ENCODE assay signal across 13 cellular contexts in genomic region chr5:65478336-65478735, GRCh38. TPM values are rescaled to one million over a fixed set of nuclear protein-coding genes. Genes with fewer than 3 reads are reported as not detected.
DNase-seq lines count a peak whose midpoint lies in the region; TF ChIP-seq lines count a peak whose summit lies in the region.
"Had no signal": no experiment of that assay in that cellular context is flagged by ENCODE, and none has a peak within 500 bp of the region (broad histone marks: within the 10 kb centered on the region; RNA-seq: fewer than 3 reads in every experiment).

No MANE protein-coding gene starts in this region.

- H2AFZ ChIP-seq in GM23248 (no peak overlapping the region), smooth muscle cell (ENCODE audit: low read depth) (peak overlapping the region; percentile 77)
- H2AFZ ChIP-seq: PC-9 had no signal

- in situ Hi-C loops in GM23248 (cut with MboI), result loop anchor here (25.0 kb wide), 1 partner anchor 841 kb away; no protein-coding TSS in a partner anchor

- H3F3A ChIP-seq in GM23248 (ENCODE audit: insufficient read depth), result peaks cover 40% of the 10 kb centered on the region
- H3F3A ChIP-seq in smooth muscle cell (ENCODE audit: low read depth), result peaks cover 6% of the 10 kb centered on the region

- no peaks in the 10 kb centered on the region for H3K9me2 ChIP-seq in GM23248 (ENCODE audit: insufficient read depth)

- H3K4me1 Mint-ChIP-seq in activated T-helper 2 cell treated with anti-CD3 and anti-CD28 coated beads, Interferon-gamma antibody, Interleukin-2, Interleukin-4, amounts not matched to agents 10 μg/mL and 5 μg/mL and 100 μg/mL, durations not matched to agents 14 hours and 24 hours and 36 hours (ENCODE audit: low read depth), result peaks cover 21% of the 10 kb centered on the region

- no peaks in the 10 kb centered on the region for H3K9me3 Mint-ChIP-seq in activated T-helper 2 cell treated with anti-CD3 and anti-CD28 coated beads, Interferon-gamma antibody, Interleukin-2, Interleukin-4, amounts not matched to agents 10 μg/mL and 5 μg/mL and 100 μg/mL, durations not matched to agents 14 hours and 24 hours and 36 hours

- no peak for DNase-seq in GM23248
- DNase-seq in amniotic epithelial cell (ENCODE audit: low read depth), result peak; percentile 21
- DNase-seq in iris pigment epithelial cell (ENCODE audit: low read depth), result peak; percentile 44
- no peak for DNase-seq in smooth muscle cell (lab: John Stamatoyannopoulos, UW; ENCODE audit: unreplicated experiment)
- DNase-seq in NCI-H748 treated with DMSO at 0.1 percent for 48 hours (lab: John Stamatoyannopoulos, UW), result no peak
- no peak for DNase-seq in cerebellum (ENCODE audit: low spot score)
- DNase-seq in activated T-helper 2 cell treated with anti-CD3 and anti-CD28 coated beads, Interferon-gamma antibody, Interleukin-2, Interleukin-4, amounts not matched to agents 10 μg/mL and 5 μg/mL and 100 μg/mL, durations not matched to agents 14 hours and 24 hours and 36 hours (ENCODE audit: low spot score), result no peak
- DNase-seq: C1 segment of cervical spinal cord; NCI-H1436 treated with DMSO at 0.1 percent for 48 hours; NCI-H2227 treated with DMSO at 0.1 percent for 48 hours; NCI-H524 treated with DMSO at 0.1 percent for 48 hours; NK-92 treated with Interleukin-12 subunit alpha and Interleukin-12 subunit beta, amount 100 ng/mL, for 24 hours; PC-9 had no signal

- H3K79me2 ChIP-seq in GM23248 (ENCODE audit: insufficient read depth) (peaks cover 82% of the 10 kb centered on the region), smooth muscle cell (ENCODE audit: low read depth) (peaks cover 67% of the 10 kb centered on the region)

- no peaks in the 10 kb centered on the region for H3K36me3 Mint-ChIP-seq in activated T-helper 2 cell treated with anti-CD3 and anti-CD28 coated beads, Interferon-gamma antibody, Interleukin-2, Interleukin-4, amounts not matched to agents 10 μg/mL and 5 μg/mL and 100 μg/mL, durations not matched to agents 14 hours and 24 hours and 36 hours (ENCODE audit: low read depth)

- H3K27me3 Mint-ChIP-seq in activated T-helper 2 cell treated with anti-CD3 and anti-CD28 coated beads, Interferon-gamma antibody, Interleukin-2, Interleukin-4, amounts not matched to agents 10 μg/mL and 5 μg/mL and 100 μg/mL, durations not matched to agents 14 hours and 24 hours and 36 hours (ENCODE audit: low read depth), result peaks cover 6% of the 10 kb centered on the region

- intact Hi-C loops in activated T-helper 2 cell treated with anti-CD3 and anti-CD28 coated beads, Interferon-gamma antibody, Interleukin-2, Interleukin-4, amounts not matched to agents 10 μg/mL and 5 μg/mL and 100 μg/mL, durations not matched to agents 14 hours and 24 hours and 36 hours (cut with micrococcal nuclease), result no loop called here

- H3K36me3 ChIP-seq in GM23248 (ENCODE audit: low read depth) (peaks cover 4% of the 10 kb centered on the region; the same call in 1 of the 2 replicates), smooth muscle cell (ENCODE audit: low read depth) (no peaks in the 10 kb centered on the region)

- no peaks in the 10 kb centered on the region for H3K9me3 ChIP-seq in GM23248 (ENCODE audit: low read depth)
- no peaks in the 10 kb centered on the region for H3K9me3 ChIP-seq in smooth muscle cell (replicated peaks; ENCODE audit: low read depth)

- no peak overlapping the region for H3K27ac Mint-ChIP-seq in activated T-helper 2 cell treated with anti-CD3 and anti-CD28 coated beads, Interferon-gamma antibody, Interleukin-2, Interleukin-4, amounts not matched to agents 10 μg/mL and 5 μg/mL and 100 μg/mL, durations not matched to agents 14 hours and 24 hours and 36 hours

- H3K27me3 ChIP-seq in GM23248 (replicated peaks; ENCODE audit: insufficient read depth) (no peaks in the 10 kb centered on the region), smooth muscle cell (ENCODE audit: low read depth) (no peaks in the 10 kb centered on the region)

- H3K4me2 ChIP-seq in GM23248 (ENCODE audit: unreplicated experiment) (peak overlapping the region; percentile 100), smooth muscle cell (peak overlapping the region; percentile 93)
- H3K4me2 ChIP-seq: PC-9 had no signal

- H4K20me1 ChIP-seq in GM23248 (ENCODE audit: insufficient read depth), result no peaks in the 10 kb centered on the region
- peaks cover 11% of the 10 kb centered on the region for H4K20me1 ChIP-seq in smooth muscle cell (ENCODE audit: low read depth)

- H3K4me3 ChIP-seq in GM23248, result peak overlapping the region; percentile 99
- peak overlapping the region; percentile 93 for H3K4me3 ChIP-seq in smooth muscle cell
- H3K4me3 ChIP-seq: PC-9 had no signal

- H3K27ac ChIP-seq in GM23248 (peak overlapping the region; percentile 96), smooth muscle cell (ENCODE audit: low read depth) (peak overlapping the region; percentile 92)
- H3K27ac ChIP-seq: PC-9 had no signal

- WGBS in GM23248 (ENCODE audit: low coverage in 1 of 2, low lambda C conversion rate in 2 of 2, missing lambda C conversion rate in 2 of 2), 2 experiments, result 92 to 97% methylated on average over 1 of the region's 1 CpG
- 23% methylated on average over 1 of the region's 1 CpG for WGBS in smooth muscle cell (ENCODE audit: low lambda C conversion rate)

- peaks cover 51% of the 10 kb centered on the region for H3K4me1 ChIP-seq in GM23248 (ENCODE audit: insufficient read depth)
- peaks cover 21% of the 10 kb centered on the region for H3K4me1 ChIP-seq in smooth muscle cell (ENCODE audit: low read depth)

- peak overlapping the region; percentile 92 for H3K9ac ChIP-seq in GM23248
- H3K9ac ChIP-seq in smooth muscle cell (ENCODE audit: low read depth), result peak overlapping the region; percentile 88

- no peak overlapping the region for H3K4me3 Mint-ChIP-seq in activated T-helper 2 cell treated with anti-CD3 and anti-CD28 coated beads, Interferon-gamma antibody, Interleukin-2, Interleukin-4, amounts not matched to agents 10 μg/mL and 5 μg/mL and 100 μg/mL, durations not matched to agents 14 hours and 24 hours and 36 hours (ENCODE audit: low read depth)

- no peak for TF ChIP-seq CTCF in smooth muscle cell (IDR thresholded peaks at IDR 0.05; ENCODE audit: borderline replicate concordance, insufficient read depth, poor library complexity, severe bottlenecking)

RNA-seq across cellular contexts. Expression of gene ADAMTS6, which starts 3.4 kb away (rescaled TPM):
- 62.5 and 76.0 TPM in 2 replicates for total RNA-seq in GM23248 (2014; rRNA removed; shearing (Covaris generic))
- polyA plus RNA-seq in GM23248 (2016; fragmentation: Nextera tagmentation; extraction: Ambion mirVana), result 7.9 and 10.1 TPM in 2 replicates
- total RNA-seq in smooth muscle cell, result 111 and 118 TPM in 2 replicates
- polyA plus RNA-seq in smooth muscle cell, result 5.9 and 10.5 TPM in 2 replicates
- 62.3 TPM for total RNA-seq in cerebellum
- total RNA-seq in activated T-helper 2 cell treated with anti-CD3 and anti-CD28 coated beads, Interferon-gamma antibody, Interleukin-2, Interleukin-4, amounts not matched to agents 10 μg/mL and 5 μg/mL and 100 μg/mL, durations not matched to agents 14 hours and 24 hours and 36 hours, result 1.4 and 1.7 TPM in 2 replicates

Comparison
In these comparisons a context has a peak if more than half of its experiments do, and no peak if none do; other contexts are left out.
1. DNase-seq: peak in amniotic epithelial cell (single experiment) and iris pigment epithelial cell (single experiment); none in GM23248 (single experiment), smooth muscle cell (single experiment), NCI-H748 treated with DMSO at 0.1 percent for 48 hours (single experiment), cerebellum (single experiment) and activated T-helper 2 cell treated with anti-CD3 and anti-CD28 coated beads, Interferon-gamma antibody, Interleukin-2, Interleukin-4, amounts not matched to agents 10 μg/mL and 5 μg/mL and 100 μg/mL, durations not matched to agents 14 hours and 24 hours and 36 hours (single experiment).
2. RNA of gene ADAMTS6, which starts 3.4 kb away (total RNA-seq): 111 to 118 TPM in smooth muscle cell, 62.5 to 76.0 TPM in GM23248 and 62.3 TPM in cerebellum (single experiment); 1.4 to 1.7 TPM in activated T-helper 2 cell treated with anti-CD3 and anti-CD28 coated beads, Interferon-gamma antibody, Interleukin-2, Interleukin-4, amounts not matched to agents 10 μg/mL and 5 μg/mL and 100 μg/mL, durations not matched to agents 14 hours and 24 hours and 36 hours; every median in the first group is over 10 times any median in the second.